9 cellular contexts compared by ENCODE assay signal in the genomic region with DNA sequence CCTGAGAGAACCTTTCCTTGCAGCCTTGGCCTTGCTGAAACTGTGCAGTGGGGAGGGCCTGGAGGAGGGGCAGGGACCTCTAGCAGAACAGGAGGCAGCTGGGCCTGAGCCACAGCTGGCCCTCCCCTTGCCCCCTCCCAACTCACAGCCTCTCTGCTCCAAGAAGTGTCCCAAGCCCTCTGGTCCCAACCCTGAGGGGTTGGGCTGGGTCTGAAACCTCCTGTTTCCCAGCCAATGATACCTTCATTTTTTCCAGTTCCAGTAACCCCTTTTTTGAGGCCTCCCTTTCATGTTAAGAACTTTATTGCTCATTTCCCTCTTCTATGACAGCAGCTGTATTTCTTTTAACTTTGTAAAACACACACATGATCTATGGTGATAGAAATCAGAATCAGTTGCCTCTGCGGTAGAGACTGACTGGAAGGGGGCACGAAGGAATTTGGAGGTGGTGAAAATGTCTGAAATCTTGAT. TPM values are rescaled to one million over a fixed set of nuclear protein-coding genes. Genes with fewer than 3 reads are reported as not detected.
DNase-seq lines count a peak whose midpoint lies in the region; ATAC-seq and TF ChIP-seq lines count a peak whose summit lies in the region.
"Had no signal": no experiment of that assay in that cellular context is flagged by ENCODE, and none has a peak within 500 bp of the region (broad histone marks: within the 10 kb centered on the region; RNA-seq: fewer than 3 reads in every experiment).

No MANE protein-coding gene starts in this region.

- H3K4me3 ChIP-seq in CD4-positive, alpha-beta memory T cell (ENCODE audit: low read length in 2 of 2), result no peak overlapping the region
- H3K4me3 ChIP-seq in choroid plexus epithelial cell (ENCODE audit: low read depth, low read length), result no peak overlapping the region
- H3K4me3 ChIP-seq in neuronal stem cell (ENCODE audit: low read length in 2 of 2), result peak overlapping the region in 1 of 2 donors; percentile 58
- H3K4me3 ChIP-seq in MM.1S (ENCODE audit: low read length), result no peak overlapping the region

- no peak overlapping the region for H3K4ac ChIP-seq in neuronal stem cell (ENCODE audit: low read length)

- no peaks in the 10 kb centered on the region for H3K36me3 ChIP-seq in CD4-positive, alpha-beta memory T cell (ENCODE audit: insufficient read depth, low read length)
- H3K36me3 ChIP-seq in neuronal stem cell (replicated peaks in 1 of 2; ENCODE audit: control insufficient read depth in 2 of 2, insufficient read depth in 2 of 2, low read length in 2 of 2) (no peaks in the 10 kb centered on the region), MM.1S (replicated peaks; ENCODE audit: insufficient read depth, low read length) (no peaks in the 10 kb centered on the region)

- H3K4me2 ChIP-seq in neuronal stem cell (ENCODE audit: insufficient read depth, low read length, poor library complexity, severe bottlenecking) (no peak overlapping the region), MM.1S (ENCODE audit: low read depth, low read length) (no peak overlapping the region)

- no peaks in the 10 kb centered on the region for H3K79me1 ChIP-seq in neuronal stem cell (ENCODE audit: low read depth, low read length)

- no peak overlapping the region for H3K14ac ChIP-seq in neuronal stem cell (ENCODE audit: low read length)

- H3K9me3 ChIP-seq in CD4-positive, alpha-beta memory T cell (ENCODE audit: control insufficient read depth in 1 of 2, low read length in 2 of 2), result no peaks in the 10 kb centered on the region
- H3K9me3 ChIP-seq in neuronal stem cell (replicated peaks in 1 of 2; ENCODE audit: control insufficient read depth in 2 of 2, insufficient read depth in 1 of 2, low read depth in 1 of 2, low read length in 2 of 2), result no peaks in the 10 kb centered on the region
- H3K9me3 ChIP-seq in MM.1S (replicated peaks; ENCODE audit: insufficient read depth, low read length), result no peaks in the 10 kb centered on the region

- peak overlapping the region; percentile 60 to 86 (median 81) for H3K27ac Mint-ChIP-seq in CD4-positive, alpha-beta memory T cell

- no peak overlapping the region for H2AK5ac ChIP-seq in neuronal stem cell (ENCODE audit: low read depth, low read length)

- peaks cover 52% of the 10 kb centered on the region for H3K4me1 ChIP-seq in CD4-positive, alpha-beta memory T cell (ENCODE audit: insufficient read depth, low read length)
- H3K4me1 ChIP-seq in neuronal stem cell (ENCODE audit: control insufficient read depth in 2 of 2, insufficient read depth in 1 of 2, low read depth in 1 of 2, low read length in 2 of 2), result peaks cover 20 to 30% of the 10 kb centered on the region in 2 donors
- peaks cover 17% of the 10 kb centered on the region for H3K4me1 ChIP-seq in MM.1S (ENCODE audit: low read length)

- H3K9ac ChIP-seq in neuronal stem cell (ENCODE audit: low read depth, low read length, poor library complexity), result no peak overlapping the region
- H3K9ac ChIP-seq in MM.1S (ENCODE audit: low read length), result no peak overlapping the region

- H3F3A ChIP-seq in MM.1S (ENCODE audit: insufficient read depth, low read length), result no peaks in the 10 kb centered on the region

- H3K23ac ChIP-seq in neuronal stem cell (ENCODE audit: low read depth, low read length, poor library complexity), result no peak overlapping the region

- no peaks in the 10 kb centered on the region for H3K27me3 Mint-ChIP-seq in CD4-positive, alpha-beta memory T cell

- no peak for TF ChIP-seq CTCF in choroid plexus epithelial cell (conservative IDR thresholded peaks at IDR 0.05; ENCODE audit: low read depth, low read length)
- TF ChIP-seq CTCF in MM.1S (IDR thresholded peaks at IDR 0.05; ENCODE audit: low read length), result no peak

- no peaks in the 10 kb centered on the region for H3K27me3 ChIP-seq in CD4-positive, alpha-beta memory T cell (ENCODE audit: insufficient read depth, low read length)
- H3K27me3 ChIP-seq in neuronal stem cell (ENCODE audit: control insufficient read depth in 3 of 3, insufficient read depth in 3 of 3, low read depth in 1 of 3, low read length in 3 of 3) (no peaks in the 10 kb centered on the region), MM.1S (replicated peaks; ENCODE audit: insufficient read depth, low read length) (no peaks in the 10 kb centered on the region)

- no peak overlapping the region for H2BK120ac ChIP-seq in neuronal stem cell (ENCODE audit: low read depth, low read length)

- WGBS in neuronal stem cell (ENCODE audit: extremely low coverage in 2 of 2, insufficient read length in 2 of 2, insufficient replicate concordance in 1 of 2), 2 donors, result no CpG with 5 or more reads among the region's 2 CpGs

- H3K9me3 Mint-ChIP-seq in CD4-positive, alpha-beta memory T cell, result peaks cover 0 to 4% (median 0%) of the 10 kb centered on the region in 8 donors

- H2AFZ ChIP-seq in neuronal stem cell (ENCODE audit: low read length) (peak overlapping the region; percentile 89), MM.1S (ENCODE audit: low read length) (no peak overlapping the region)

- peaks cover 54 to 80% (median 61%) of the 10 kb centered on the region in 4 donors for H3K4me1 Mint-ChIP-seq in CD4-positive, alpha-beta memory T cell

- H3K27ac ChIP-seq in CD4-positive, alpha-beta memory T cell (ENCODE audit: low read depth, low read length), result peak overlapping the region; percentile 13
- H3K27ac ChIP-seq in neuronal stem cell (replicated peaks; ENCODE audit: low read length) (no peak overlapping the region), MM.1S (ENCODE audit: low read length) (no peak overlapping the region)

- no peak for ATAC-seq in GM19324 (IDR thresholded peaks at IDR 0.05; ENCODE audit: low FRiP score, unreplicated experiment)

- peak overlapping the region; percentile 2 to 83 (median 54) for H3K4me3 Mint-ChIP-seq in CD4-positive, alpha-beta memory T cell

- no peak overlapping the region for H2BK15ac ChIP-seq in neuronal stem cell (ENCODE audit: low read length)

- no peaks in the 10 kb centered on the region for H3K9me2 ChIP-seq in MM.1S (replicated peaks; ENCODE audit: insufficient read depth, low read length)

- no peak overlapping the region for H4K91ac ChIP-seq in neuronal stem cell (ENCODE audit: low read depth, low read length, poor library complexity)

- CTCF ChIA-PET in CD4-positive, alpha-beta memory T cell (lab: Charles Lee; ENCODE audit: partially characterized antibody), result interaction anchor here (1.5 to 4.0 kb wide), 2 partner anchors 8 to 18 kb away, joined by 4 to 27 read pairs; a partner anchor contains a TSS

- H3K18ac ChIP-seq in neuronal stem cell (ENCODE audit: low read length), result peak overlapping the region; percentile 63

- DNase-seq in CD4-positive, alpha-beta memory T cell, result no peak
- DNase-seq in MV-4-11 (lab: John Stamatoyannopoulos, UW) (peak; percentile 46), choroid plexus epithelial cell (ENCODE audit: low read depth) (peak; percentile 42), neuronal stem cell (ENCODE audit: low spot score) (no peak), SKM-1 (lab: John Stamatoyannopoulos, UW; ENCODE audit: unreplicated experiment) (no peak), MM.1S (no peak), NCI-H526 (lab: John Stamatoyannopoulos, UW) (no peak)

- no peak overlapping the region for H4K8ac ChIP-seq in neuronal stem cell (ENCODE audit: low read depth, low read length)

- H2BK12ac ChIP-seq in neuronal stem cell (ENCODE audit: low read length), result no peak overlapping the region

- H2BK5ac ChIP-seq in neuronal stem cell (ENCODE audit: low read length), result no peak overlapping the region

- H4K20me1 ChIP-seq in MM.1S (ENCODE audit: insufficient read depth, low read length), result no peaks in the 10 kb centered on the region

- no peaks in the 10 kb centered on the region for H3K79me2 ChIP-seq in MM.1S (ENCODE audit: low read length)

- POLR2A ChIA-PET in CD4-positive, alpha-beta memory T cell (lab: Charles Lee; ENCODE audit: partially characterized antibody), result interaction anchor here (1.2 to 6.4 kb wide), 5 partner anchors 9 to 118 kb away, joined by 3 to 69 read pairs (median 5); no protein-coding TSS in a partner anchor

- H3K36me3 Mint-ChIP-seq in CD4-positive, alpha-beta memory T cell, result no peaks in the 10 kb centered on the region

- intact Hi-C loops in CD4-positive, alpha-beta memory T cell (cut with micrococcal nuclease), result no loop called here

RNA-seq across cellular contexts. Expression of a gene that starts 17.9 kb away (rescaled TPM):
- total RNA-seq in CD4-positive, alpha-beta memory T cell, result 1 to 10 TPM in 1 of 2 experiments, under 1 TPM in 1; 0.69 to 1.3 TPM
- under 1 TPM in 1 of 2 donors, not detected in 1; 0.28 TPM for polyA plus RNA-seq in CD4-positive, alpha-beta memory T cell
- polyA plus RNA-seq in neuronal stem cell (2013, experiment 1 of 2), result 1.7 TPM
- polyA plus RNA-seq in neuronal stem cell (2013, experiment 2 of 2), result 2.0 TPM
- total RNA-seq: glomerular endothelial cell had no signal

RNA-seq across cellular contexts. Expression of a gene that starts 30.2 kb away (rescaled TPM):
- total RNA-seq in CD4-positive, alpha-beta memory T cell, result 10 to 100 TPM; 72.9 to 74.2 TPM
- 100 to 1,000 TPM in 1 of 2 donors, 10 to 100 TPM in 1; 94.2 to 233 TPM for polyA plus RNA-seq in CD4-positive, alpha-beta memory T cell
- polyA plus RNA-seq in neuronal stem cell (2013, experiment 1 of 2), result 30.2 TPM
- 30.5 TPM for polyA plus RNA-seq in neuronal stem cell (2013, experiment 2 of 2)

RNA-seq across cellular contexts. Expression of a gene that starts 57.5 kb away (rescaled TPM):
- total RNA-seq in CD4-positive, alpha-beta memory T cell, result not detected
- not detected for polyA plus RNA-seq in CD4-positive, alpha-beta memory T cell
- 4.3 TPM for polyA plus RNA-seq in neuronal stem cell (2013, experiment 1 of 2)
- 5.3 TPM for polyA plus RNA-seq in neuronal stem cell (2013, experiment 2 of 2)
- total RNA-seq: glomerular endothelial cell had no signal

Comparison
In these comparisons a context has a peak if more than half of its experiments do, and no peak if none do; other contexts are left out.
1. DNase-seq: peak in MV-4-11 (single experiment) and choroid plexus epithelial cell (single experiment); none in CD4-positive, alpha-beta memory T cell (0 of 5), neuronal stem cell (single experiment), SKM-1 (single experiment), MM.1S (single experiment) and NCI-H526 (0 of 2).